22 cellular contexts compared by ENCODE assay signal in the genomic region with DNA sequence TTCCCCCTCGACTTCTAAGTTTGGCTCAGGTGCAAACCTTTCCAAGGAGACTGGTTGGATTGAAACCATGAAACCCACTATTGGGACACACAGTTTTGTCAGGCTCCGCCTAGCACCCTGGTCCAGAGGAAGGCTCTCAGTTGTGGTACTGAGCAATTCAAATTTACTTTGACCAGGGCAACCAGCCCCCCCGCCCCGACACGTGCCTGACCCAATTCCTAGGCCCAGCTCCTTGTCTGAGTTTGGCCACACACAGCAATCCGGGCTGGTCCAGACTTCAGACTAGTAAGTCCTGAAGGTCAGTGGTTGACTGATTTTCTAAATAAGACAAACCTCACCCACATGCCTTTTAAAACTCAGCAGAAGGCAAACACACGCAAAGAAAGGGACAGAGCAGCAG.
"Had no signal": no experiment of that assay in that cellular context is flagged by ENCODE, and none has a peak within 500 bp of the region (broad histone marks: within the 10 kb centered on the region; RNA-seq: fewer than 3 reads in every experiment).

No MANE protein-coding gene starts in this region.

- H3K27ac ChIP-seq: left lung, ovary, stomach, testis, transverse colon, upper lobe of left lung, vagina had no signal

- H3K9me3 ChIP-seq: left lung, mucosa of descending colon, ovary, stomach, testis, thyroid gland, transverse colon, upper lobe of left lung, vagina had no signal

- H3K36me3 ChIP-seq: left lung, ovary, stomach, thyroid gland, transverse colon, upper lobe of left lung, vagina had no signal

- H3K4me3 ChIP-seq: left lung, lung, mucosa of descending colon, ovary, skin epidermis, stomach, testis, thyroid gland, transverse colon, upper lobe of left lung, vagina had no signal

- H3K4me3 Mint-ChIP-seq: naive thymus-derived CD8-positive, alpha-beta T cell; nephron; stimulated activated naive B cell treated with anti-CD40 and anti-IgM and Interleukin-4, amounts not matched to agents 10 μg/mL and 1 μg/mL and 100 μg/mL, for 72 hours had no signal

- H3K9me3 Mint-ChIP-seq: naive thymus-derived CD8-positive, alpha-beta T cell; nephron; stimulated activated naive B cell treated with anti-CD40 and anti-IgM and Interleukin-4, amounts not matched to agents 10 μg/mL and 1 μg/mL and 100 μg/mL, for 72 hours had no signal

- H3K4me1 ChIP-seq: left lung, testis, transverse colon, upper lobe of left lung, vagina had no signal

- H3K27ac Mint-ChIP-seq: naive thymus-derived CD8-positive, alpha-beta T cell; progenitor cell of endocrine pancreas; stimulated activated naive B cell treated with anti-CD40 and anti-IgM and Interleukin-4, amounts not matched to agents 10 μg/mL and 1 μg/mL and 100 μg/mL, for 72 hours had no signal

- H3K4me1 Mint-ChIP-seq: stimulated activated naive B cell treated with anti-CD40 and anti-IgM and Interleukin-4, amounts not matched to agents 10 μg/mL and 1 μg/mL and 100 μg/mL, for 72 hours had no signal

- ATAC-seq: left colon; naive thymus-derived CD8-positive, alpha-beta T cell; stimulated activated naive B cell treated with anti-CD40 and anti-IgM and Interleukin-4, amounts not matched to agents 10 μg/mL and 1 μg/mL and 100 μg/mL, for 72 hours; stimulated activated naive CD8-positive, alpha-beta T cell treated with anti-CD3 and anti-CD28 coated beads, Interleukin-15, Interleukin-2, amounts not matched to agents 100 U/mL and 50 U/mL, for 24 hours had no signal

- DNase-seq: kidney; left colon; left lung; mucosa of descending colon; naive thymus-derived CD8-positive, alpha-beta T cell; ovary; stimulated activated CD4-positive, alpha-beta T cell treated with anti-CD3 and anti-CD28 coated beads, Interleukin-12 subunit alpha, Interleukin-12 subunit beta, amount 100 ng/mL, for 4 hours; stimulated activated CD4-positive, alpha-beta T cell treated with anti-CD3 and anti-CD28 coated beads, Interleukin-15, amount 100 ng/mL, for 24 hours; stimulated activated CD4-positive, alpha-beta T cell treated with anti-CD3 and anti-CD28 coated beads, Interleukin-2, amount 100 ng/mL, for 24 hours; stimulated activated CD4-positive, alpha-beta T cell treated with anti-CD3 and anti-CD28 coated beads, Interleukin-4, amount 100 ng/mL, for 1 hour; stimulated activated naive B cell treated with anti-CD40 and anti-IgM and Interleukin-4, amounts not matched to agents 10 μg/mL and 1 μg/mL and 100 μg/mL, for 72 hours; stimulated activated naive CD8-positive, alpha-beta T cell treated with anti-CD3 and anti-CD28 coated beads, Interleukin-15, Interleukin-2, amounts not matched to agents 100 U/mL and 50 U/mL, for 24 hours; stomach; testis; transverse colon had no signal

- H3K27me3 ChIP-seq: left lung, ovary, stomach, testis, thyroid gland, transverse colon, upper lobe of left lung, vagina had no signal

- H3K36me3 Mint-ChIP-seq: naive thymus-derived CD8-positive, alpha-beta T cell; stimulated activated naive B cell treated with anti-CD40 and anti-IgM and Interleukin-4, amounts not matched to agents 10 μg/mL and 1 μg/mL and 100 μg/mL, for 72 hours had no signal
